In the genomic region with DNA sequence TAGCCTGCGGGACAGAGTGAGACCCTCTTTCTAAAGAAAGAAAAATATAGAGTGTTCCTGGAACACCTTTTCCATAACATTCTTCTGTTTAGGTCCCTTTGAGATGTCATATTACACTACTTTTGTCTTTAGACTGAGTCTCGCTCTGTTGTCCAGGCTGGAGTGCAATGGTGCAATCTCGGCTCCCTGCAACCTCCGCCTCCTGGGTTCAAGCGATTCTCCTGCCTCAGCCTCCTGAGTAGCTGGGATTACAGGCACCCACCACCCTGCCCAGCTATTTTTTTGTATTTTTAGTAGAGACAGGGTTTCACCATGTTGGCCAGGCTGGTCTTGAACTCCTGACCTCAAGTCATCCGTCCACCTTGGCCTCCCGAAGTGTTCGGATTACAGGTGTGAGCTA, we compare ENCODE assay signal across 1 cellular context. TPM values are rescaled to one million over a fixed set of nuclear protein-coding genes. Genes with fewer than 3 reads are reported as not detected.
"Had no signal": no experiment of that assay in that cellular context is flagged by ENCODE, and none has a peak within 500 bp of the region (broad histone marks: within the 10 kb centered on the region; RNA-seq: fewer than 3 reads in every experiment).

No MANE protein-coding gene starts in this region.

RNA-seq across cellular contexts. Expression of a gene that starts 31.2 kb away (rescaled TPM):
- total RNA-seq: ascending aorta had no signal
